Comparison of ENCODE assay signal across 17 cellular contexts in the genomic region with DNA sequence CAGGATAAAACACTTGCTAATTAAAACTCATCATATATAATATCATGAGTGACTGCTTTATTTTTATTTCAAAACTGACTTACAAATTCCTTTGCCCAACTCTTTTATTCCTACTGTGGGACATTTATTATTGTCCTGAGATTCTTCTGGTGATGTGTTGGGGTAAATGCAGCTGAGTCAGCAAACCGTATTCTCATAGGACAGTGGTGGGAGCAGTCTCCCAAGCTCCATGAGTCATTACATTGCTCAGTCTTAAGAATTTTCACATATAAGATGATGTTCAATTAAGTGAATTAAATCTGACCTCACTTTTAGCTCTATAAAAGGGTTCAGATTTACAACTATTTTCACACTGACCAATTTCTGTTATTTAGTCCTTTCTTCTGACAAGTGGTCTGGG.
DNase-seq lines count a peak whose midpoint lies in the region; ATAC-seq, FAIRE-seq and TF ChIP-seq lines count a peak whose summit lies in the region.
"Had no signal": no experiment of that assay in that cellular context is flagged by ENCODE, and none has a peak within 500 bp of the region (broad histone marks: within the 10 kb centered on the region; RNA-seq: fewer than 3 reads in every experiment).

No MANE protein-coding gene starts in this region.

- BruUV-seq in PC-9 (replicated peaks; lab: Mats Ljungman, UMichigan) = no TSS peak

- CTCF ChIA-PET in A549 (lab: Yijun Ruan, JAX) (no interaction called here), PC-9 (lab: Charles Lee) (no interaction called here)

- H3K36me3 ChIP-seq in PC-9 (ENCODE audit: low read depth) (no peaks in the 10 kb centered on the region), right atrium auricular region (no peaks in the 10 kb centered on the region), tibial artery (no peaks in the 10 kb centered on the region)
- H3K36me3 ChIP-seq: vagina had no signal

- H3F3A ChIP-seq in PC-9 (ENCODE audit: insufficient read depth, low read depth) = no peaks in the 10 kb centered on the region

- H3K4me3 ChIP-seq in A549 (no peak overlapping the region), PC-9 (no peak overlapping the region), right atrium auricular region (no peak overlapping the region), tibial artery (no peak overlapping the region)
- H3K4me3 ChIP-seq: vagina had no signal

- POLR2A ChIA-PET in A549 (lab: Yijun Ruan, JAX) (interaction anchor here (0.7 kb wide), 1 partner anchor 9 kb away, joined by 10 read pairs; no protein-coding TSS in a partner anchor), PC-9 (lab: Charles Lee; ENCODE audit: unreplicated experiment) (no interaction called here)

- H3K4me2 ChIP-seq in A549 = no peak overlapping the region
- no peak overlapping the region for H3K4me2 ChIP-seq in PC-9

- intact Hi-C loops in PC-9 (cut with micrococcal nuclease; ENCODE audit: unreplicated experiment) (no loop called here), tibial artery (cut with DNase I; ENCODE audit: low total_unique reads) (no loop called here)

- no peaks in the 10 kb centered on the region for H4K20me1 ChIP-seq in PC-9 (ENCODE audit: insufficient read depth)

- H3K4me1 ChIP-seq in A549 = no peaks in the 10 kb centered on the region
- no peaks in the 10 kb centered on the region for H3K4me1 ChIP-seq in PC-9 (replicated peaks; ENCODE audit: insufficient read depth)
- no peaks in the 10 kb centered on the region for H3K4me1 ChIP-seq in right atrium auricular region
- H3K4me1 ChIP-seq in tibial artery = no peaks in the 10 kb centered on the region
- H3K4me1 ChIP-seq: Caco-2, vagina had no signal

- H3K9me3 ChIP-seq in A549 (no peaks in the 10 kb centered on the region), PC-9 (ENCODE audit: insufficient read depth, low read depth) (peaks cover 4% of the 10 kb centered on the region; the same call in 1 of the 2 replicates), right atrium auricular region (no peaks in the 10 kb centered on the region), tibial artery (no peaks in the 10 kb centered on the region)
- H3K9me3 ChIP-seq: Caco-2, vagina had no signal

- TF ChIP-seq POLR2A in A549 (IDR thresholded peaks at IDR 0.05; ENCODE audit: low read length) = no peak

- no peaks in the 10 kb centered on the region for H3K9me2 ChIP-seq in PC-9 (ENCODE audit: insufficient read depth)

- WGBS in A549 (ENCODE audit: missing lambda C conversion rate) = 45% methylated on average over 1 of the region's 1 CpG

- peak in 1 of 2 experiments; percentile 10 for DNase-seq in A549 (ENCODE audit: low read depth in 1 of 2, low spot score in 1 of 2)
- peak; percentile 2 for DNase-seq in HTR-8/SVneo (ENCODE audit: insufficient read length, low spot score)
- peak; percentile 24 for DNase-seq in amniotic stem cell (lab: John Stamatoyannopoulos, UW)
- peak; percentile 46 for DNase-seq in fibroblast of the conjunctiva (ENCODE audit: low read depth)
- no peak for DNase-seq in PC-9
- DNase-seq in right atrium auricular region (ENCODE audit: low spot score) = no peak
- DNase-seq in tibial artery = no peak
- no peak for DNase-seq in dedifferentiated amniotic fluid mesenchymal stem cell (ENCODE audit: extremely low spot score)
- DNase-seq: activated naive CD8-positive, alpha-beta T cell treated with anti-CD3 and anti-CD28 coated beads, Interleukin-2, amount 50 U/mL, for 24 hours; activated T-cell treated with anti-CD3 and anti-CD28 coated beads, Interleukin-2, amount 50 U/mL, for 4 hours; Caco-2; dermis blood vessel endothelial cell; NCI-H1436 treated with DMSO at 0.1 percent for 48 hours; stimulated activated naive CD4-positive, alpha-beta T cell treated with Interleukin-2 at 50 U/mL for 16 hours had no signal

- TF ChIP-seq EP300 in A549 (IDR thresholded peaks at IDR 0.05) = no peak

- peak in 1 of 2 experiments; percentile 43; a peak in 1 of 6 replicates for ATAC-seq in A549
- ATAC-seq: activated naive CD8-positive, alpha-beta T cell treated with anti-CD3 and anti-CD28 coated beads, Interleukin-2, amount 50 U/mL, for 24 hours; activated T-cell treated with anti-CD3 and anti-CD28 coated beads, Interleukin-2, amount 50 U/mL, for 4 hours; Right ventricle myocardium inferior had no signal

- H3K27me3 ChIP-seq in PC-9 (ENCODE audit: insufficient read depth, low read depth) (no peaks in the 10 kb centered on the region), right atrium auricular region (no peaks in the 10 kb centered on the region), tibial artery (no peaks in the 10 kb centered on the region)
- H3K27me3 ChIP-seq: vagina had no signal

- H3K27ac ChIP-seq in A549 (no peak overlapping the region), PC-9 (no peak overlapping the region), right atrium auricular region (no peak overlapping the region), tibial artery (no peak overlapping the region)
- H3K27ac ChIP-seq: vagina had no signal

- H3K79me2 ChIP-seq in PC-9 (ENCODE audit: low read depth) = no peaks in the 10 kb centered on the region

- no peak for TF ChIP-seq RAD21 in A549 (conservative IDR thresholded peaks at IDR 0.05 in 1 of 2, IDR thresholded peaks at IDR 0.05 in 1 of 2)

- FAIRE-seq in A549 (lab: Jason Lieb, UNC) = no peak
- no peak for FAIRE-seq in HTR-8/SVneo (lab: Jason Lieb, UNC)
- FAIRE-seq: GM18507 had no signal

- no peak for TF ChIP-seq CTCF in A549 (IDR thresholded peaks at IDR 0.05)
- TF ChIP-seq CTCF in PC-9 (conservative IDR thresholded peaks at IDR 0.05) = no peak
- TF ChIP-seq CTCF in right atrium auricular region (IDR thresholded peaks at IDR 0.05) = no peak
- TF ChIP-seq CTCF in tibial artery (IDR thresholded peaks at IDR 0.05) = no peak

- no peak overlapping the region for H2AFZ ChIP-seq in PC-9

TF ChIP-seq in A549, 52 proteins besides CTCF, POLR2A, EP300 and RAD21:
- TF ChIP-seq FOSL2 (IDR thresholded peaks at IDR 0.05) (no peak), FOSL2 (CRISPR knock-in tag; IDR thresholded peaks at IDR 0.05) (0 out of 2 replicates have a peak, but pooled peaks have one; percentile 25), MAFK (IDR thresholded peaks at IDR 0.05; ENCODE audit: partially characterized antibody) (peak; percentile 98), RARB (CRISPR knock-in tag; IDR thresholded peaks at IDR 0.05) (no peak)

Comparison
In these comparisons a context has a peak if more than half of its experiments do, and no peak if none do; other contexts are left out.
1. DNase-seq: peak in HTR-8/SVneo (single experiment), amniotic stem cell (single experiment) and fibroblast of the conjunctiva (single experiment); none in PC-9 (0 of 2), right atrium auricular region (single experiment), tibial artery (0 of 2) and dedifferentiated amniotic fluid mesenchymal stem cell (single experiment).